ENCODE assay signal across 10 cellular contexts in genomic region chr4:8260656-8261111, GRCh38. TPM values are rescaled to one million over a fixed set of nuclear protein-coding genes. Genes with fewer than 3 reads are reported as not detected.
A peak's percentile ranks its signal among the peaks of the same experiment; 100 is the strongest.
DNase-seq lines count a peak whose midpoint lies in the region; ATAC-seq and TF ChIP-seq lines count a peak whose summit lies in the region.
"Had no signal": no experiment of that assay in that cellular context is flagged by ENCODE, and none has a peak within 500 bp of the region (broad histone marks: within the 10 kb centered on the region; RNA-seq: fewer than 3 reads in every experiment).

No MANE protein-coding gene starts in this region.

- DNase-seq in Panc1 (ENCODE audit: low read depth, low spot score) (no peak), fibroblast of gingiva (ENCODE audit: low read depth) (peak; percentile 83), prostate gland (ENCODE audit: low spot score) (peak; percentile 70), NCI-H187 treated with DMSO at 0.1 percent for 48 hours (lab: John Stamatoyannopoulos, UW) (no peak)

- H3K27me3 ChIP-seq in Panc1 (ENCODE audit: control insufficient read depth, insufficient read depth, low read length) = no peaks in the 10 kb centered on the region
- no peaks in the 10 kb centered on the region for H3K27me3 ChIP-seq in prostate gland (replicated peaks; ENCODE audit: insufficient read depth)

- no peak for TF ChIP-seq CTCF in C4-2B (conservative IDR thresholded peaks at IDR 0.05)
- TF ChIP-seq CTCF in Panc1 (IDR thresholded peaks at IDR 0.05) = no peak
- TF ChIP-seq CTCF in prostate gland (IDR thresholded peaks at IDR 0.05) = peak in 1 of 4 experiments; percentile 19

- in situ Hi-C loops in Panc1 (cut with HindIII; ENCODE audit: low pct_unique_long_range_greater_than_20kb, low sequenced_read_pairs) = no loop called here

- no peak overlapping the region for H3K4me3 Mint-ChIP-seq in stimulated activated memory B cell treated with anti-CD40 and anti-IgM and Interleukin-4, amounts not matched to agents 10 μg/mL and 1 μg/mL and 100 μg/mL, for 72 hours

- no peak overlapping the region for H3K4me3 ChIP-seq in Panc1 (ENCODE audit: low read depth in 2 of 2, low read length in 2 of 2)
- H3K4me3 ChIP-seq in prostate gland = no peak overlapping the region

- H3K4me1 Mint-ChIP-seq in stimulated activated memory B cell treated with anti-CD40 and anti-IgM and Interleukin-4, amounts not matched to agents 10 μg/mL and 1 μg/mL and 100 μg/mL, for 72 hours = no peaks in the 10 kb centered on the region

- H3K27ac Mint-ChIP-seq in stimulated activated memory B cell treated with anti-CD40 and anti-IgM and Interleukin-4, amounts not matched to agents 10 μg/mL and 1 μg/mL and 100 μg/mL, for 72 hours = no peak overlapping the region

- BruUV-seq in Panc1 (replicated peaks; lab: Mats Ljungman, UMichigan) = no TSS peak

- POLR2A ChIA-PET in Panc1 (lab: Charles Lee) = no interaction called here

- ATAC-seq in Panc1 (peak; percentile 60), HG03108 (IDR thresholded peaks at IDR 0.05; ENCODE audit: unreplicated experiment) (no peak), HG03469 (IDR thresholded peaks at IDR 0.05; ENCODE audit: unreplicated experiment) (no peak)
- no peak for ATAC-seq in stimulated activated memory B cell treated with anti-CD40 and anti-IgM and Interleukin-4, amounts not matched to agents 10 μg/mL and 1 μg/mL and 100 μg/mL, for 72 hours

- peaks cover 43% of the 10 kb centered on the region for H3K27me3 Mint-ChIP-seq in stimulated activated memory B cell treated with anti-CD40 and anti-IgM and Interleukin-4, amounts not matched to agents 10 μg/mL and 1 μg/mL and 100 μg/mL, for 72 hours

- TF ChIP-seq POLR2A in prostate gland (IDR thresholded peaks at IDR 0.05) = no peak

- H3K4me1 ChIP-seq in Panc1 (ENCODE audit: control insufficient read depth, insufficient read depth, low read length) = peaks cover 5% of the 10 kb centered on the region
- H3K4me1 ChIP-seq in prostate gland (replicated peaks) = no peaks in the 10 kb centered on the region

- CTCF ChIA-PET in Panc1 (lab: Charles Lee) = no interaction called here

- H3K27ac ChIP-seq in C4-2B (peak overlapping the region; percentile 29), Panc1 (ENCODE audit: low read length) (no peak overlapping the region), prostate gland (peak overlapping the region in 1 of 2 donors; percentile 8)
- H3K27ac ChIP-seq: neutrophil had no signal

- intact Hi-C loops in Panc1 (cut with micrococcal nuclease; ENCODE audit: unreplicated experiment) = no loop called here
- intact Hi-C loops in prostate gland (cut with DNase I) = no loop called here

- 8% methylated on average over 13 of the region's 13 CpGs for WGBS in prostate gland

- no peaks in the 10 kb centered on the region for H3K9me3 Mint-ChIP-seq in stimulated activated memory B cell treated with anti-CD40 and anti-IgM and Interleukin-4, amounts not matched to agents 10 μg/mL and 1 μg/mL and 100 μg/mL, for 72 hours

- H3K36me3 ChIP-seq in Panc1 (ENCODE audit: control insufficient read depth, insufficient read depth, low read length) (no peaks in the 10 kb centered on the region), prostate gland (no peaks in the 10 kb centered on the region)
- H3K36me3 ChIP-seq: neutrophil had no signal

- H3K36me3 Mint-ChIP-seq in stimulated activated memory B cell treated with anti-CD40 and anti-IgM and Interleukin-4, amounts not matched to agents 10 μg/mL and 1 μg/mL and 100 μg/mL, for 72 hours = no peaks in the 10 kb centered on the region

- H3K9me3 ChIP-seq in Panc1 (ENCODE audit: control insufficient read depth, insufficient read depth, low read depth, low read length) (no peaks in the 10 kb centered on the region), prostate gland (no peaks in the 10 kb centered on the region)
- H3K9me3 ChIP-seq: neutrophil had no signal

RNA-seq across cellular contexts. Expression of gene HTRA3, which starts 8.9 kb away (rescaled TPM):
- 0.98 TPM for total RNA-seq in Panc1 (2021; ENCODE audit: unreplicated experiment)
- 2.1 TPM for polyA plus RNA-seq in Panc1 (2012; ENCODE audit: insufficient read length)
- total RNA-seq in prostate gland = 10 to 100 TPM in 1 of 2 donors, 1 to 10 TPM in 1; 6.0 to 18.9 TPM
- total RNA-seq: activated CD8-positive, alpha-beta memory T cell treated with anti-CD3 and anti-CD28 coated beads for 36 hours had no signal

Comparison
In these comparisons a context has a peak if more than half of its experiments do, and no peak if none do; other contexts are left out.
1. DNase-seq: peak in fibroblast of gingiva (single experiment) and prostate gland (single experiment); none in Panc1 (single experiment) and NCI-H187 treated with DMSO at 0.1 percent for 48 hours (single experiment).